In the genomic region with DNA sequence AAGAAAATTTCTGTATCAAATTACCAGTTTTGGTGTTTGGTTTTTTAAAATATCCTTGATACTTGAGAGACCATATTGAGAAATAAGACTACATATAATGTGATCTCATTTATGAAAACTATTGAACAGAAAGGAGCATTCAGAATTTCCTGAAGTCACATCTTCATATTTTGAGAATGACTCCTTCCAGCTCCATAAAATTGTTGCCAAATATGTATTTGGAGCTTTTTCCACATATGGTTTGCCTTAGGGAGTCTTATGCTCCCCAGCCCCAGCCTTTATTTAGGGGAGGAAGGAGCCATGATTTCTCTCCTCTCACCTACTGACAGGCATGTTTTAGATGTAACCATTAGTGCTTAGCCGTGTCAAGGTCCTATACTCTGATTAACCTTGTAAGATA, we compare ENCODE assay signal across 12 cellular contexts.
"Had no signal": no experiment of that assay in that cellular context is flagged by ENCODE, and none has a peak within 500 bp of the region (broad histone marks: within the 10 kb centered on the region; RNA-seq: fewer than 3 reads in every experiment).

No MANE protein-coding gene starts in this region.

- H3K27ac ChIP-seq: gastroesophageal sphincter, testis, upper lobe of right lung had no signal

- H3K9me3 ChIP-seq: testis, upper lobe of right lung had no signal

- H3K4me3 ChIP-seq: gastroesophageal sphincter, testis, upper lobe of right lung had no signal

- H3K36me3 ChIP-seq: gastroesophageal sphincter, upper lobe of right lung had no signal

- DNase-seq: activated CD4-positive, alpha-beta memory T cell treated with anti-CD3 and anti-CD28 coated beads, Interleukin-2, amount 10 ng/mL, durations not matched to agents 7 days and 5 days; activated CD4-positive, alpha-beta T cell treated with anti-CD3 and anti-CD28 coated beads for 1 hour; activated CD8-positive, alpha-beta memory T cell treated with anti-CD3 and anti-CD28 coated beads, Interleukin-2, amount 50 U/mL, for 4 hours; activated gamma-delta T cell treated with Interleukin-2 at 50 U/mL for 16 hours; activated T-cell treated with anti-CD3 and anti-CD28 coated beads, Interleukin-2, amount 50 U/mL, for 72 hours; central memory CD4-positive, alpha-beta T cell; kidney glomerular epithelial cell; stimulated activated CD4-positive, alpha-beta T cell treated with anti-CD3 and anti-CD28 coated beads, Interleukin-4, amount 100 ng/mL, for 1 hour; stimulated activated CD8-positive, alpha-beta memory T cell treated with anti-CD3 and anti-CD28 coated beads, Interleukin-4, amount 100 ng/mL, for 48 hours; testis; upper lobe of right lung had no signal

- H3K27me3 ChIP-seq: gastroesophageal sphincter, testis, upper lobe of right lung had no signal

- ATAC-seq: activated T-cell treated with anti-CD3 and anti-CD28 coated beads, Interleukin-2, amount 50 U/mL, for 72 hours; gastroesophageal sphincter; upper lobe of right lung had no signal

- H3K4me1 ChIP-seq: gastroesophageal sphincter, testis, upper lobe of right lung had no signal
